12 cellular contexts compared by ENCODE assay signal in the genomic region with DNA sequence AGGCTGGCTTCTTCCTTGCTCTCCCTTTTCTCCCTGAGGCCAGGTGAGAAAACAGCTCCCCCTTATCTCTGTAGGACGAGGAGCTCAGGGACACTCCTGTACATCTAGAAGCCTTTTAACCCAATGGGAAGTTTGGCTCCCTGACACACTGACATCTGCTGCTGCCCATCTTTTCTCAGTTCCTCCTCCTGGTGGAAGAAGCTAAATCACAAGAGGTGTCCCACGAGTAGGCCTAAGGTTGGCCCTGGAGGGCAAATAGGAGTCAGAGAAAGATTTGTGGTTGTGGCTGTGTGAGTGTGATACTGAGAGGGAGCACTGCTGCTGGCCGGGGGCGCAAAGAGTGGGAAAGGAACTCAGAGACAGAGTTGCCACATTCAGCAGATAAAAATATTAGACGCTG. TPM values are rescaled to one million over a fixed set of nuclear protein-coding genes. Genes with fewer than 3 reads are reported as not detected.
A peak's percentile ranks its signal among the peaks of the same experiment; 100 is the strongest.
DNase-seq lines count a peak whose midpoint lies in the region; ATAC-seq and TF ChIP-seq lines count a peak whose summit lies in the region.
"Had no signal": no experiment of that assay in that cellular context is flagged by ENCODE, and none has a peak within 500 bp of the region (broad histone marks: within the 10 kb centered on the region; RNA-seq: fewer than 3 reads in every experiment).

No MANE protein-coding gene starts in this region.

- H3K9me2 ChIP-seq in PC-9 (ENCODE audit: insufficient read depth): no peaks in the 10 kb centered on the region

- no peak overlapping the region for H3K4me2 ChIP-seq in PC-9

- TF ChIP-seq CTCF in GM12873 (IDR thresholded peaks at IDR 0.05; ENCODE audit: insufficient read depth, low read depth, low read length, missing control alignments) (peak; percentile 30), PC-9 (conservative IDR thresholded peaks at IDR 0.05) (no peak)

- POLR2A ChIA-PET in PC-9 (lab: Charles Lee; ENCODE audit: unreplicated experiment): no interaction called here

- H3K79me2 ChIP-seq in PC-9 (ENCODE audit: low read depth): no peaks in the 10 kb centered on the region

- intact Hi-C loops in PC-9 (cut with micrococcal nuclease; ENCODE audit: unreplicated experiment): no loop called here

- no peaks in the 10 kb centered on the region for H3K4me1 ChIP-seq in PC-9 (replicated peaks; ENCODE audit: insufficient read depth)
- H3K4me1 ChIP-seq: breast epithelium, foreskin keratinocyte had no signal

- CTCF ChIA-PET in PC-9 (lab: Charles Lee): no interaction called here

- H4K20me1 ChIP-seq in PC-9 (ENCODE audit: insufficient read depth): no peaks in the 10 kb centered on the region

- ATAC-seq in GM19438 (IDR thresholded peaks at IDR 0.05; ENCODE audit: low read depth, unreplicated experiment): peak; percentile 74
- peak; percentile 71 for ATAC-seq in HG03025 (IDR thresholded peaks at IDR 0.05; ENCODE audit: low FRiP score, unreplicated experiment)
- ATAC-seq: foreskin keratinocyte had no signal

- no peaks in the 10 kb centered on the region for H3K9me3 ChIP-seq in PC-9 (ENCODE audit: insufficient read depth, low read depth)
- H3K9me3 ChIP-seq: breast epithelium had no signal

- DNase-seq in RPMI8226: peak; percentile 43
- DNase-seq in erythroblast (lab: John Stamatoyannopoulos, UW): no peak
- DNase-seq in NCI-H1694 (lab: John Stamatoyannopoulos, UW): no peak
- DNase-seq in amygdala (lab: John Stamatoyannopoulos, UW): no peak
- no peak for DNase-seq in PC-9
- DNase-seq: C1 segment of cervical spinal cord, foreskin keratinocyte, substantia nigra had no signal

- H3F3A ChIP-seq in PC-9 (ENCODE audit: insufficient read depth, low read depth): no peaks in the 10 kb centered on the region

- BruUV-seq in PC-9 (replicated peaks; lab: Mats Ljungman, UMichigan): no TSS peak

- no peak overlapping the region for H2AFZ ChIP-seq in PC-9

- no peak overlapping the region for H3K27ac ChIP-seq in PC-9
- H3K27ac ChIP-seq: breast epithelium, foreskin keratinocyte had no signal

- H3K36me3 ChIP-seq in PC-9 (ENCODE audit: low read depth): no peaks in the 10 kb centered on the region
- H3K36me3 ChIP-seq: breast epithelium had no signal

- no peak overlapping the region for H3K4me3 ChIP-seq in PC-9
- H3K4me3 ChIP-seq: breast epithelium had no signal

- no peak for TF ChIP-seq POLR2A in erythroblast (IDR thresholded peaks at IDR 0.05; ENCODE audit: low read length)

- no peaks in the 10 kb centered on the region for H3K27me3 ChIP-seq in PC-9 (ENCODE audit: insufficient read depth, low read depth)
- H3K27me3 ChIP-seq: breast epithelium, foreskin keratinocyte had no signal

RNA-seq across cellular contexts. Expression of a gene that starts 49.5 kb away (rescaled TPM):
- total RNA-seq in PC-9 (2021): 0.48 and 0.58 TPM in 2 replicates
